ENCODE assay signal across 10 cellular contexts in genomic region chr1:155968670-155969069, GRCh38. TPM values are rescaled to one million over a fixed set of nuclear protein-coding genes. Genes with fewer than 3 reads are reported as not detected.
DNase-seq lines count a peak whose midpoint lies in the region; ATAC-seq and TF ChIP-seq lines count a peak whose summit lies in the region.
"Had no signal": no experiment of that assay in that cellular context is flagged by ENCODE, and none has a peak within 500 bp of the region (broad histone marks: within the 10 kb centered on the region; RNA-seq: fewer than 3 reads in every experiment).

No MANE protein-coding gene starts in this region.

- peaks cover 60% of the 10 kb centered on the region for H3K4me1 Mint-ChIP-seq in neural crest cell

- no peaks in the 10 kb centered on the region for H3K27me3 ChIP-seq in esophagus (ENCODE audit: control insufficient read depth in 1 of 2, insufficient read depth in 2 of 2, low read length in 2 of 2)
- H3K27me3 ChIP-seq: SJSA1 had no signal

- H3K9me3 ChIP-seq in esophagus (ENCODE audit: control insufficient read depth in 2 of 2, insufficient read depth in 1 of 2, low read depth in 1 of 2, low read length in 1 of 2) = no peaks in the 10 kb centered on the region
- H3K9me3 ChIP-seq: SJSA1 had no signal

- peaks cover 13% of the 10 kb centered on the region for H3K36me3 Mint-ChIP-seq in neural crest cell (ENCODE audit: low read depth)

- no peak for ATAC-seq in GM21737 (IDR thresholded peaks at IDR 0.05; ENCODE audit: unreplicated experiment)

- peak overlapping the region; percentile 75 for H3K27ac Mint-ChIP-seq in neural crest cell (ENCODE audit: unreplicated experiment)

- no peaks in the 10 kb centered on the region for H3K27me3 Mint-ChIP-seq in neural crest cell (ENCODE audit: low read depth)

- peaks cover 3 to 32% of the 10 kb centered on the region in 2 donors for H3K4me1 ChIP-seq in esophagus (ENCODE audit: control insufficient read depth in 2 of 2, insufficient read depth in 2 of 2, low read length in 1 of 2)

- H3K4me3 ChIP-seq in esophagus (ENCODE audit: low read depth in 1 of 2, low read length in 2 of 2) = no peak overlapping the region
- H3K4me3 ChIP-seq: SJSA1 had no signal

- H3K9me3 Mint-ChIP-seq in neural crest cell = no peaks in the 10 kb centered on the region

- no peak overlapping the region for H3K4me3 Mint-ChIP-seq in neural crest cell

- DNase-seq in C1 segment of cervical spinal cord (lab: John Stamatoyannopoulos, UW) (peak in 13 of 14 donors; percentile 19 to 85 (median 67)), NCI-H524 treated with DMSO at 0.1 percent for 48 hours (lab: John Stamatoyannopoulos, UW) (peak; percentile 71), neural crest cell (ENCODE audit: low read depth, low spot score) (no peak), NCI-H526 treated with DMSO at 0.1 percent for 48 hours (lab: John Stamatoyannopoulos, UW) (no peak), ureter (ENCODE audit: low spot score) (no peak), NK-92 (lab: John Stamatoyannopoulos, UW; ENCODE audit: unreplicated experiment) (no peak)
- DNase-seq: erythroblast had no signal

- peak overlapping the region; percentile 28 to 52 for H3K27ac ChIP-seq in esophagus (ENCODE audit: low read depth in 2 of 2, low read length in 1 of 2)
- H3K27ac ChIP-seq: SJSA1 had no signal

- WGBS in esophagus, 2 donors = 62 to 64% methylated on average over 3 of the region's 3 CpGs

- no peak for TF ChIP-seq CTCF in neural crest cell (conservative IDR thresholded peaks at IDR 0.05)

- peaks cover 0 to 35% of the 10 kb centered on the region in 2 donors for H3K36me3 ChIP-seq in esophagus (ENCODE audit: control insufficient read depth in 2 of 2, insufficient read depth in 2 of 2, low read length in 1 of 2)

RNA-seq across cellular contexts. Expression of gene ARHGEF2, which starts 9.7 kb away (rescaled TPM):
- 10 to 100 TPM; 15.9 to 26.6 TPM for polyA plus RNA-seq in esophagus
- total RNA-seq in neural crest cell (97.6 and 101 TPM in 2 replicates), ureter (104 TPM)

RNA-seq across cellular contexts. Expression of gene RXFP4, which starts 27.2 kb away (rescaled TPM):
- under 1 TPM; 0.04 to 0.08 TPM for polyA plus RNA-seq in esophagus
- not detected in 2 replicates for total RNA-seq in neural crest cell
- not detected for total RNA-seq in ureter
- total RNA-seq: SJSA1 had no signal

RNA-seq across cellular contexts. Expression of gene KHDC4, which starts 34.5 kb away (rescaled TPM):
- 10 to 100 TPM; 11.9 to 29.6 TPM for polyA plus RNA-seq in esophagus
- total RNA-seq in neural crest cell = 69.9 and 71.2 TPM in 2 replicates
- 83.8 TPM for total RNA-seq in ureter

RNA-seq across cellular contexts. Expression of gene SSR2, which starts 52.1 kb away (rescaled TPM):
- polyA plus RNA-seq in esophagus = 100 to 1,000 TPM in 1 of 2 donors, 10 to 100 TPM in 1; 67.0 to 145 TPM
- total RNA-seq in neural crest cell (236 and 255 TPM in 2 replicates), ureter (189 TPM)

RNA-seq across cellular contexts. Expression of gene RIT1, which starts 57.5 kb away (rescaled TPM):
- 10 to 100 TPM; 23.4 to 29.7 TPM for polyA plus RNA-seq in esophagus
- 34.5 and 35.3 TPM in 2 replicates for total RNA-seq in neural crest cell
- 29.8 TPM for total RNA-seq in ureter

Comparison
In these comparisons a context has a peak if more than half of its experiments do, and no peak if none do; other contexts are left out.
1. DNase-seq: peak in C1 segment of cervical spinal cord (13 of 14) and NCI-H524 treated with DMSO at 0.1 percent for 48 hours (single experiment); none in neural crest cell (single experiment), NCI-H526 treated with DMSO at 0.1 percent for 48 hours (single experiment), ureter (single experiment) and NK-92 (single experiment).